Comparison of ENCODE assay signal across 6 cellular contexts in the genomic region with DNA sequence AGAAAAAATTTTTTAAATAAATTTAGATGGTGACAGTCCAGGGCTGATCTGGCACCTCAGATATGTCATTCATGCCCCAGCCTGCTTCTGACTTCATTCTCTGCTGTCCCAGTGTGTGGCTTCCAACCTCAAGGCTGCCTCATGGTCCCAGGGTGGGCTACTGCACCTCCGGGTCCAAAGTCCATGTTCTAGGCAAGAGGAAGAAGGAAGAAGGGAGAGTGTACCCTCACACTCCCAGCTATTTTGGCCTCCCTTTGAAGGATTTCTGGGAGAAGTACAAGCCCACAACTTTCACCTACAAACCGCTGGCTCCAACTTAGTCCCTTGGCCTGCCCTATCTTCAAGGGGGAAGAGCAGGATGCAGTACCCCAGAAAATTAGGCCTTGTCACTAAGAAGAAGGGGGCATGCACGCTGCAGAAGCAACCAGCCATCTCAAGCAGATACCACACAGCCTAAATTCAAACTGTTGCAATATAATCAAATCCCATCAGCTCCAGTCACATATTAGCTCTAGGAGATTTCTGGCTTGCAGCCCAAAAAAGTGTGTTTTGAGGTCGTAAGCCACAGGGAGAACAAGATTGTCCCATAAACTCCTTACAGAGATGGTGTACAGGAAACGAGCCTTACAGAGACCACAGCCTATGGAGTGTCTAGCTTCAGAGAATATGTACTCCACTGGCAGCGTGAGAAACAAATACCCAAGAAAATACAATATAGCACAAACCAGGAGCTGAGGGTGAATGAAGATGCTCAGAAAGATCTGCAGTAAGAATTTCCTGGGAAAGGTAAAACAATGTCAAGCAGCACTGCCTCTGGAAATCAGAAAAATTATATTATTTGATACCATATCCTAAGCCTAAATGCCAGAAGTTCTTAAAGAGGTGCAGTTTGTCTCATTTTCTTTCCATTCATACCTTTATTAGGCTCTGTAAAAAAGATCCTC.
DNase-seq lines count a peak whose midpoint lies in the region; ATAC-seq lines count a peak whose summit lies in the region.

No MANE protein-coding gene starts in this region.

- DNase-seq in LoVo (ENCODE audit: low spot score) (peak; percentile 28), DMS79 treated with DMSO at 0.1 percent for 48 hours (lab: John Stamatoyannopoulos, UW) (no peak)
- DNase-seq in effector memory CD4-positive, alpha-beta T cell, result no peak
- no peak for DNase-seq in stimulated activated CD4-positive, alpha-beta T cell treated with anti-CD3 and anti-CD28 coated beads, Interleukin-2, amount 100 ng/mL, for 24 hours

- H3K9me3 ChIP-seq in effector memory CD4-positive, alpha-beta T cell (ENCODE audit: control insufficient read depth, low read length), result no peaks in the 10 kb centered on the region

- no peak for ATAC-seq in GM18519 (IDR thresholded peaks at IDR 0.05; ENCODE audit: low FRiP score, unreplicated experiment)

- H3K27ac ChIP-seq in effector memory CD4-positive, alpha-beta T cell (ENCODE audit: insufficient read depth, low read length, poor library complexity, severe bottlenecking), result peak overlapping the region; percentile 94
- H3K27ac ChIP-seq in skin epidermis, result peak overlapping the region in 20 of 21 experiments; percentile 46 to 94 (median 86)

- H3K4me1 ChIP-seq in effector memory CD4-positive, alpha-beta T cell (ENCODE audit: control insufficient read depth, insufficient read depth, low read length, poor library complexity, severe bottlenecking), result peaks cover 20% of the 10 kb centered on the region

- peaks cover 3% of the 10 kb centered on the region for H3K36me3 ChIP-seq in effector memory CD4-positive, alpha-beta T cell (ENCODE audit: control insufficient read depth, insufficient read depth, low read length)

- peak overlapping the region; percentile 91 for H3K4me3 ChIP-seq in effector memory CD4-positive, alpha-beta T cell (ENCODE audit: insufficient read depth, low read depth, low read length, poor library complexity, severe bottlenecking)
- peak overlapping the region; percentile 45 to 61 (median 59) for H3K4me3 ChIP-seq in skin epidermis

- no peaks in the 10 kb centered on the region for H3K27me3 ChIP-seq in effector memory CD4-positive, alpha-beta T cell (replicated peaks; ENCODE audit: control insufficient read depth, insufficient read depth, low read length, poor library complexity, severe bottlenecking)
